1 cellular context compared by ENCODE assay signal in the genomic region with DNA sequence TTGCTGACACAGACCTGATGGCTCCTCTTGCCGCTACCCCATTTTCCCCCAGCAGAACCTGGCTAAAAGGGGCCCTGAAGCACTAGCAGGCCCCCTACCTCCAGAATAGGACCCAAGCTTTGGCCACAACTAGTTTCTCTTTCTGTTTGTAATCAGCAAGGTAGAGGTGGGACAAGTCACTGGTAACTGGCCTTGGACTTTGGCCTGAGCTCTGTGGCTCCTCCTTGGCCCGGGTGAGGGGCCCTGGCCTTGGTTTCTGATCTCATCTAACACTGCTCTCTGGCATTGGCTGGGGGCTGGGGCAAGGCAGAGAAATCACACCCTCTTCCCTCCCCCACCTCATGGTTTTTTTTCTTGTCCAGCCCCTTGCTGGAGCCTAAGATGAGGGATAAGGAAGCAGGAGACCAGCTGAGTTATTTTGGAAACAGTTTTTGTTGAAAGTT.
TF ChIP-seq lines count a peak whose summit lies in the region.

No MANE protein-coding gene starts in this region.

TF ChIP-seq in neural cell, 6 proteins besides CTCF, POLR2A, EP300 and RAD21 (continued from another document):
- TF ChIP-seq MXI1 (conservative IDR thresholded peaks at IDR 0.05; ENCODE audit: poor library complexity, severe bottlenecking) (no peak), SMC3 (conservative IDR thresholded peaks at IDR 0.05; ENCODE audit: poor library complexity) (no peak)
